Comparison of ENCODE assay signal across 10 cellular contexts in the genomic region with DNA sequence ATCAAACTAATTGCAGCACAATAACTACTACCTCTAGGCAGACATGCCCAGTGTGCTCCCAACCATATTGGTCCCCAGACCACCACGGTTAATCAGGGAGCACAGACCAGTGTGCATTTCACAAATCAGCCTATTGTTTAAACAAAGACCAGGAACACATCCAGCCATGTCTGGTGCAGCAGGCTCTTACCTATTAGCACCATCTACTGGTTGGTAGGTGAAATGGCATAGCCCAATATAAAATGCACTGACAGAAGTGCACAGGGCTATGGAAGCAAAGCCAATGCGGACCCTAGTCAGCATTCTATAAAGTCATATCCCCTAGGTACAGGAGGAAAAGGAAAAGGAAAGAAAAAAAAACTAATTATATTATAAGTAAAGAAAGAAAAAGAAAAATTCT. TPM values are rescaled to one million over a fixed set of nuclear protein-coding genes. Genes with fewer than 3 reads are reported as not detected.
A peak's percentile ranks its signal among the peaks of the same experiment; 100 is the strongest.
DNase-seq lines count a peak whose midpoint lies in the region; TF ChIP-seq lines count a peak whose summit lies in the region.
"Had no signal": no experiment of that assay in that cellular context is flagged by ENCODE, and none has a peak within 500 bp of the region (broad histone marks: within the 10 kb centered on the region; RNA-seq: fewer than 3 reads in every experiment).

No MANE protein-coding gene starts in this region.

- no peaks in the 10 kb centered on the region for H3K27me3 ChIP-seq in SU-DHL-6 (ENCODE audit: low read length)

- H3K9me3 ChIP-seq in SU-DHL-6 (ENCODE audit: insufficient read depth, low read length): no peaks in the 10 kb centered on the region

- H3K79me2 ChIP-seq in SU-DHL-6 (ENCODE audit: insufficient read depth, low read length): no peaks in the 10 kb centered on the region

- no peak overlapping the region for H3K4me2 ChIP-seq in SU-DHL-6 (ENCODE audit: low read depth, low read length, poor library complexity, severe bottlenecking)

- no peaks in the 10 kb centered on the region for H3K27me3 Mint-ChIP-seq in HFFc6 (ENCODE audit: insufficient read depth)
- H3K27me3 Mint-ChIP-seq in activated naive CD8-positive, alpha-beta T cell treated with anti-CD3 and anti-CD28 coated beads for 36 hours: no peaks in the 10 kb centered on the region

- no peak overlapping the region for H2AFZ ChIP-seq in SU-DHL-6 (ENCODE audit: low read depth, low read length, severe bottlenecking)

- no peaks in the 10 kb centered on the region for H3K9me3 Mint-ChIP-seq in HFFc6
- H3K9me3 Mint-ChIP-seq in activated naive CD8-positive, alpha-beta T cell treated with anti-CD3 and anti-CD28 coated beads for 36 hours: no peaks in the 10 kb centered on the region

- H3K9ac ChIP-seq in SU-DHL-6 (ENCODE audit: low read length): no peak overlapping the region

- H3K4me3 Mint-ChIP-seq in HFFc6: no peak overlapping the region
- no peak overlapping the region for H3K4me3 Mint-ChIP-seq in activated naive CD8-positive, alpha-beta T cell treated with anti-CD3 and anti-CD28 coated beads for 36 hours

- H3K4me3 ChIP-seq in AG09309 (ENCODE audit: control insufficient read depth, low read depth, low read length) (no peak overlapping the region), SU-DHL-6 (ENCODE audit: insufficient read depth, low read length, poor library complexity, severe bottlenecking) (no peak overlapping the region)

- no peak overlapping the region for H3K27ac Mint-ChIP-seq in HFFc6
- H3K27ac Mint-ChIP-seq in activated naive CD8-positive, alpha-beta T cell treated with anti-CD3 and anti-CD28 coated beads for 36 hours: no peak overlapping the region

- H3F3A ChIP-seq in SU-DHL-6 (ENCODE audit: insufficient read depth): no peaks in the 10 kb centered on the region

- H3K9me2 ChIP-seq in SU-DHL-6 (replicated peaks; ENCODE audit: insufficient read depth, low read length): no peaks in the 10 kb centered on the region

- DNase-seq in AG09309 (ENCODE audit: low read depth) (no peak), GM13976 (ENCODE audit: low spot score) (peak; percentile 22), HFFc6 (no peak), MV-4-11 (lab: John Stamatoyannopoulos, UW) (peak; percentile 21), glomerular visceral epithelial cell (ENCODE audit: extremely low spot score) (peak; percentile 0), NK-92 (lab: John Stamatoyannopoulos, UW; ENCODE audit: unreplicated experiment) (no peak)
- DNase-seq in activated naive CD8-positive, alpha-beta T cell treated with anti-CD3 and anti-CD28 coated beads for 36 hours: no peak

- no peaks in the 10 kb centered on the region for H3K4me1 Mint-ChIP-seq in HFFc6 (ENCODE audit: low read depth)
- H3K4me1 Mint-ChIP-seq in activated naive CD8-positive, alpha-beta T cell treated with anti-CD3 and anti-CD28 coated beads for 36 hours: no peaks in the 10 kb centered on the region

- TF ChIP-seq CTCF in AG09309 (IDR thresholded peaks at IDR 0.05; ENCODE audit: control insufficient read depth, insufficient read depth, low read depth, low read length, missing control alignments): peak; percentile 77
- peak; percentile 78 for TF ChIP-seq CTCF in GM13976 (IDR thresholded peaks at IDR 0.05; ENCODE audit: borderline replicate concordance, control extremely low read depth, extremely low read depth, insufficient read depth, missing control alignments)
- TF ChIP-seq CTCF in HFFc6 (IDR thresholded peaks at IDR 0.05): peak; percentile 72
- TF ChIP-seq CTCF in SU-DHL-6 (IDR thresholded peaks at IDR 0.05; ENCODE audit: insufficient read depth, low read length, poor library complexity, severe bottlenecking): peak; percentile 22

- H3K36me3 Mint-ChIP-seq in HFFc6 (ENCODE audit: low read depth): no peaks in the 10 kb centered on the region
- H3K36me3 Mint-ChIP-seq in activated naive CD8-positive, alpha-beta T cell treated with anti-CD3 and anti-CD28 coated beads for 36 hours: no peaks in the 10 kb centered on the region

- no peak overlapping the region for H3K27ac ChIP-seq in SU-DHL-6 (ENCODE audit: low read depth, low read length)

- no peaks in the 10 kb centered on the region for H4K20me1 ChIP-seq in SU-DHL-6 (ENCODE audit: low read depth, low read length)

- in situ Hi-C loops in GM13976 (cut with MboI; ENCODE audit: low sequenced_read_pairs, unreplicated experiment): no loop called here

- H3K36me3 ChIP-seq in SU-DHL-6 (ENCODE audit: low read length): no peaks in the 10 kb centered on the region

RNA-seq across cellular contexts. Expression of a gene that starts 15.5 kb away (rescaled TPM):
- total RNA-seq in HFFc6 (2021; fragmentation: NEBNext Ultra II Directional; extraction: Animal tissue kit (Norgen Biotek cat#: 25700)): not detected
- not detected for total RNA-seq in activated naive CD8-positive, alpha-beta T cell treated with anti-CD3 and anti-CD28 coated beads for 36 hours
- total RNA-seq: LHCN-M2, urinary bladder had no signal

Comparison
In these comparisons a context has a peak if more than half of its experiments do, and no peak if none do; other contexts are left out.
1. DNase-seq: peak in GM13976 (single experiment), MV-4-11 (single experiment) and glomerular visceral epithelial cell (single experiment); none in AG09309 (single experiment), HFFc6 (single experiment), NK-92 (single experiment) and activated naive CD8-positive, alpha-beta T cell treated with anti-CD3 and anti-CD28 coated beads for 36 hours (single experiment).
2. CTCF ChIP-seq: peak in every context shown above with its lines; median percentile 78 in GM13976; 77 in AG09309; 72 in HFFc6; 22 in SU-DHL-6.